In genomic region chr4:70701271-70701670, GRCh38 we compare ENCODE assay signal across 30 cellular contexts. TPM values are rescaled to one million over a fixed set of nuclear protein-coding genes. Genes with fewer than 3 reads are reported as not detected.
"Had no signal": no experiment of that assay in that cellular context is flagged by ENCODE, and none has a peak within 500 bp of the region (broad histone marks: within the 10 kb centered on the region; RNA-seq: fewer than 3 reads in every experiment).

No MANE protein-coding gene starts in this region.

- H3K4me3 ChIP-seq: ascending aorta, right atrium auricular region, spleen, suprapubic skin, tibial artery, upper lobe of right lung had no signal

- H3K36me3 Mint-ChIP-seq: activated CD4-positive, alpha-beta memory T cell treated with anti-CD3 and anti-CD28 coated beads for 36 hours; activated naive CD8-positive, alpha-beta T cell treated with anti-CD3 and anti-CD28 coated beads, Interleukin-2, amount 10 ng/mL, durations not matched to agents 7 days and 5 days; brain; memory B cell; naive thymus-derived CD4-positive, alpha-beta T cell had no signal

- ATAC-seq: left colon; naive thymus-derived CD4-positive, alpha-beta T cell; upper lobe of right lung had no signal

- H3K27ac ChIP-seq: ascending aorta, right atrium auricular region, spleen, tibial artery, upper lobe of right lung had no signal

- H3K9me3 Mint-ChIP-seq: activated CD4-positive, alpha-beta memory T cell treated with anti-CD3 and anti-CD28 coated beads for 36 hours; activated naive CD4-positive, alpha-beta T cell treated with anti-CD3 and anti-CD28 coated beads for 36 hours; activated naive CD8-positive, alpha-beta T cell treated with anti-CD3 and anti-CD28 coated beads, Interleukin-2, amount 10 ng/mL, durations not matched to agents 7 days and 5 days; activated T-helper 1 cell treated with anti-CD3 and anti-CD28 coated beads, Interleukin-12 subunit alpha, Interleukin-12 subunit beta, Interleukin-2, Interleukin-4 antibody, amounts not matched to agents 30 ng/mL and 10 ng/mL and 1 ng/mL, durations not matched to agents 14 hours and 24 hours and 36 hours; brain; memory B cell; naive thymus-derived CD4-positive, alpha-beta T cell; neural crest cell had no signal

- H3K27me3 ChIP-seq: ascending aorta, right atrium auricular region, spleen, suprapubic skin, tibial artery, upper lobe of right lung had no signal

- DNase-seq: activated CD4-positive, alpha-beta memory T cell treated with anti-CD3 and anti-CD28 coated beads for 36 hours; activated CD4-positive, alpha-beta T cell treated with anti-CD3 and anti-CD28 coated beads for 48 hours; activated CD8-positive, alpha-beta memory T cell treated with anti-CD3 and anti-CD28 coated beads, Interleukin-2, amount 50 U/mL, for 4 hours; activated effector memory CD4-positive, alpha-beta T cell treated with anti-CD3 and anti-CD28 coated beads, Interleukin-2, amount 50 U/mL, for 16 hours; activated naive CD4-positive, alpha-beta T cell treated with anti-CD3 and anti-CD28 coated beads for 36 hours; activated naive CD8-positive, alpha-beta T cell treated with anti-CD3 and anti-CD28 coated beads, Interleukin-2, amount 10 ng/mL, durations not matched to agents 7 days and 5 days; activated T-cell treated with anti-CD3 and anti-CD28 coated beads, Interleukin-2, amount 50 U/mL, for 1 hour; caudate nucleus; head of caudate nucleus; hippocampal formation; kidney; left colon; midbrain; naive thymus-derived CD4-positive, alpha-beta T cell; occipital lobe; spleen; stimulated activated naive CD4-positive, alpha-beta T cell; tibial artery; upper lobe of right lung had no signal

- H3K27me3 Mint-ChIP-seq: activated CD4-positive, alpha-beta memory T cell treated with anti-CD3 and anti-CD28 coated beads for 36 hours; activated naive CD8-positive, alpha-beta T cell treated with anti-CD3 and anti-CD28 coated beads, Interleukin-2, amount 10 ng/mL, durations not matched to agents 7 days and 5 days; memory B cell; naive thymus-derived CD4-positive, alpha-beta T cell had no signal

- H3K4me3 Mint-ChIP-seq: activated CD4-positive, alpha-beta memory T cell treated with anti-CD3 and anti-CD28 coated beads for 36 hours; activated naive CD4-positive, alpha-beta T cell treated with anti-CD3 and anti-CD28 coated beads for 36 hours; activated naive CD8-positive, alpha-beta T cell treated with anti-CD3 and anti-CD28 coated beads, Interleukin-2, amount 10 ng/mL, durations not matched to agents 7 days and 5 days; activated T-helper 1 cell treated with anti-CD3 and anti-CD28 coated beads, Interleukin-12 subunit alpha, Interleukin-12 subunit beta, Interleukin-2, Interleukin-4 antibody, amounts not matched to agents 30 ng/mL and 10 ng/mL and 1 ng/mL, durations not matched to agents 14 hours and 24 hours and 36 hours; memory B cell; naive thymus-derived CD4-positive, alpha-beta T cell had no signal

- H3K27ac Mint-ChIP-seq: activated CD4-positive, alpha-beta memory T cell treated with anti-CD3 and anti-CD28 coated beads for 36 hours; activated naive CD4-positive, alpha-beta T cell treated with anti-CD3 and anti-CD28 coated beads for 36 hours; activated naive CD8-positive, alpha-beta T cell treated with anti-CD3 and anti-CD28 coated beads, Interleukin-2, amount 10 ng/mL, durations not matched to agents 7 days and 5 days; activated T-helper 1 cell treated with anti-CD3 and anti-CD28 coated beads, Interleukin-12 subunit alpha, Interleukin-12 subunit beta, Interleukin-2, Interleukin-4 antibody, amounts not matched to agents 30 ng/mL and 10 ng/mL and 1 ng/mL, durations not matched to agents 14 hours and 24 hours and 36 hours; memory B cell had no signal

- H3K9me3 ChIP-seq: ascending aorta, right atrium auricular region, spleen, suprapubic skin, tibial artery, upper lobe of right lung had no signal

- H3K36me3 ChIP-seq: ascending aorta, right atrium auricular region, spleen, suprapubic skin, upper lobe of right lung had no signal

RNA-seq across cellular contexts. Expression of gene JCHAIN, which starts 35.0 kb away (rescaled TPM):
- total RNA-seq: activated CD4-positive, alpha-beta memory T cell treated with anti-CD3 and anti-CD28 coated beads for 36 hours; activated CD8-positive, alpha-beta memory T cell treated with anti-CD3 and anti-CD28 coated beads for 36 hours; activated naive CD4-positive, alpha-beta T cell treated with anti-CD3 and anti-CD28 coated beads for 36 hours; activated T-helper 1 cell treated with anti-CD3 and anti-CD28 coated beads, Interleukin-12 subunit alpha, Interleukin-12 subunit beta, Interleukin-2, Interleukin-4 antibody, amounts not matched to agents 30 ng/mL and 10 ng/mL and 1 ng/mL, durations not matched to agents 14 hours and 24 hours and 36 hours; endothelial cell of umbilical vein; neural crest cell; occipital lobe; pulmonary artery endothelial cell; T-helper 1 cell treated with Interleukin-12 subunit alpha and Interleukin-12 subunit beta and Interleukin-4 antibody, amounts not matched to agents 30 ng/mL and 1 ng/mL, for 36 hours had no signal
- polyA plus RNA-seq: endothelial cell of umbilical vein had no signal
